In the genomic region with DNA sequence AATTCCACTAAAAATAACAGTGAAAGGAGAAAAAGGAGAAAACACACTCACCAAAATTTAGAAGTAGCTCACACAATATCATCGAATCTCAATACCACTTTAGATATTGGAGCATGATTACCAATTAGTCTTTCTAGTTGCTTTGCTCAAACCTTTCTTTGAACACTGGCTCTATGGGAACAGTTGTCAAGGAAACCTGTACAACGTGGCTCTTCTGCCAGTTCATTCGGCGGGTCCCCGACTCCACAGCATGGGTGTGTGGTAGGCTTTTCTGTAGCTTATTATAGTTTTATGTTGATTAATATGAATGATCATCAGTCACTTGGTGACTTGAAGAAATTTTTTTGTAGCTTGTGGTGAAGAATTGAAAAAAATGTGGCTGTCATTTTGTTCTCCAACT, we compare ENCODE assay signal across 20 cellular contexts. TPM values are rescaled to one million over a fixed set of nuclear protein-coding genes. Genes with fewer than 3 reads are reported as not detected.
"Had no signal": no experiment of that assay in that cellular context is flagged by ENCODE, and none has a peak within 500 bp of the region (broad histone marks: within the 10 kb centered on the region; RNA-seq: fewer than 3 reads in every experiment).

No MANE protein-coding gene starts in this region.

- H3K9me3 ChIP-seq: esophagus muscularis mucosa, left lung, mucosa of descending colon, right lobe of liver, tibial nerve had no signal

- H3K27ac ChIP-seq: esophagus muscularis mucosa, left lung, right lobe of liver, tibial nerve, VCaP had no signal

- DNase-seq: activated CD4-positive, alpha-beta T cell treated with anti-CD3 and anti-CD28 coated beads for 4 hours; activated CD4-positive, alpha-beta T cell treated with anti-CD3 and anti-CD28 coated beads, Interleukin-2, amount 50 U/mL, for 48 hours; activated CD8-positive, alpha-beta memory T cell treated with anti-CD3 and anti-CD28 coated beads for 24 hours; activated effector memory CD4-positive, alpha-beta T cell treated with anti-CD3 and anti-CD28 coated beads, Interleukin-2, amount 50 U/mL, for 16 hours; activated naive CD4-positive, alpha-beta T cell treated with anti-CD3 and anti-CD28 coated beads, Interleukin-2, amount 50 U/mL, for 16 hours; amniotic stem cell; foreskin melanocyte; left lung; mucosa of descending colon; right lobe of liver; stimulated activated CD4-positive, alpha-beta T cell treated with anti-CD3 and anti-CD28 coated beads, Interleukin-2, amount 100 ng/mL, for 48 hours; stimulated activated naive CD4-positive, alpha-beta T cell treated with Interleukin-2 at 50 U/mL for 16 hours; T-helper 9 cell had no signal

- H3K4me3 ChIP-seq: esophagus muscularis mucosa, left lung, lung, mucosa of descending colon, right lobe of liver, tibial nerve had no signal

- H3K36me3 ChIP-seq: esophagus muscularis mucosa, left lung, right lobe of liver, tibial nerve had no signal

- ATAC-seq: left lung; natural killer cell treated with Interleukin-12 subunit alpha and Interleukin-12 subunit beta and Interleukin-15 and Interleukin-18, amount 100 ng/mL, for 72 hours; right lobe of liver had no signal

- FAIRE-seq: astrocyte, TTC549 had no signal

- H3K27me3 ChIP-seq: left lung, right lobe of liver, tibial nerve had no signal

- H3K4me1 ChIP-seq: esophagus muscularis mucosa, left lung, right lobe of liver, tibial nerve had no signal

RNA-seq across cellular contexts. Expression of gene TMEM150C, which starts 50.2 kb away (rescaled TPM):
- total RNA-seq: natural killer cell treated with Interleukin-12 subunit alpha and Interleukin-12 subunit beta and Interleukin-15 and Interleukin-18, amount 100 ng/mL, for 72 hours had no signal
